7 cellular contexts compared by ENCODE assay signal in the genomic region with DNA sequence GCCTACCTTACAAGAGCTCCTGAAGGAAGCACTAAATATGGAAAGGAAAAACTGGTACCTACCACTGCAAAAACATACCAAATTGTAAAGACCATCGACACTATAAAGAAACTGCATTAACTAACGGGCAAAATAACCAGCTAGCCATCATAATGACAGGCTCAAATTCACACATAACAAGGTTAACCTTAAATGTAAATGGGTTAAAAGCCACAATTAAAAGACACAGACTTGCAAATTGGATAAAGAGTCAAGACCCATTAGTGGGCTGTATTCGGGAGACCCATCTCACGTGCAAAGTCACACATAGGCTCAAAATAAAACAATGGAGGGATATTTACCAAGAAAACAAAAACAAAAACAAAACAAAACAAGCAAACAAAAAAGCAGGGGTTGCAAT.
"Had no signal": no experiment of that assay in that cellular context is flagged by ENCODE, and none has a peak within 500 bp of the region (broad histone marks: within the 10 kb centered on the region; RNA-seq: fewer than 3 reads in every experiment).

No MANE protein-coding gene starts in this region.

- DNase-seq: IMR-90, KBM-7, KG1 had no signal

- ATAC-seq: HepG2 had no signal

- H3K9ac ChIP-seq: KMS-11 had no signal

- H3K4me2 ChIP-seq: KMS-11 had no signal

- H3K27ac ChIP-seq: HL-60, KMS-11 had no signal

- FAIRE-seq: HepG2, HTR-8/SVneo had no signal
